8 cellular contexts compared by ENCODE assay signal in the genomic region with DNA sequence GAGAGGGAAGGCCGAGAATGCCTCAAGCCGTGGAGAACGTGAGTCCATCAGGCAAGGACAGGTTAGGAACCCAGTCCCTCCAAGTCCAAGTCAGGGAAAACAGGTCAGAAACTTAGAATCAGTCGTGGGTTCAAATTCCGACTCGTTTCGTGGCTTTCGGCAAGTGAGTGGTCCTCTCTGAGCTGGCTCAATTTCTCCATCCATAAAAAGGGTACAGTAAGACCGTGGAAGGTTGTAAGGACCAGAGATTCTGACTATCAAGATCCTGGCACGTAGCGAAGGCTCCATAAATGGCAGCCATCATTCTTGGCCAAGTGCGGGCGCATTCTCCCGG. TPM values are rescaled to one million over a fixed set of nuclear protein-coding genes. Genes with fewer than 3 reads are reported as not detected.
DNase-seq lines count a peak whose midpoint lies in the region; ATAC-seq and TF ChIP-seq lines count a peak whose summit lies in the region.

No MANE protein-coding gene starts in this region.

- TF ChIP-seq CTCF in GM12875 (IDR thresholded peaks at IDR 0.05; ENCODE audit: borderline replicate concordance, insufficient read depth, low read depth, low read length): no peak
- no peak for TF ChIP-seq CTCF in fibroblast of pulmonary artery (IDR thresholded peaks at IDR 0.05; ENCODE audit: low read length, missing control alignments)
- no peak for TF ChIP-seq CTCF in sigmoid colon (IDR thresholded peaks at IDR 0.05)

- intact Hi-C loops in sigmoid colon (cut with DNase I): no loop called here

- no peaks in the 10 kb centered on the region for H3K9me3 ChIP-seq in sigmoid colon

- ATAC-seq in T-cell (replicated peaks in 1 of 4): no peak
- ATAC-seq in HG02678 (IDR thresholded peaks at IDR 0.05; ENCODE audit: unreplicated experiment): no peak
- ATAC-seq in GM19467 (IDR thresholded peaks at IDR 0.05; ENCODE audit: unreplicated experiment): no peak

- H3K27me3 Mint-ChIP-seq in T-cell: peaks cover 22 to 41% of the 10 kb centered on the region in 2 donors

- peaks cover 0 to 15% (median 13%) of the 10 kb centered on the region in 3 donors for H3K4me1 Mint-ChIP-seq in T-cell

- H3K27me3 ChIP-seq in sigmoid colon: peaks cover 0 to 11% (median 0%) of the 10 kb centered on the region in 3 donors

- DNase-seq in T-cell: no peak
- no peak for DNase-seq in fibroblast of pulmonary artery (ENCODE audit: low read depth)
- no peak for DNase-seq in sigmoid colon
- DNase-seq in NCI-H226: no peak
- DNase-seq in NCI-H345 treated with DMSO at 0.1 percent for 48 hours (lab: John Stamatoyannopoulos, UW; ENCODE audit: unreplicated experiment): no peak

- no peak for TF ChIP-seq EP300 in sigmoid colon (IDR thresholded peaks at IDR 0.05)

- no peak overlapping the region for H3K27ac Mint-ChIP-seq in T-cell

- H3K36me3 Mint-ChIP-seq in T-cell: no peaks in the 10 kb centered on the region

- 36 to 41% methylated on average over 14 of the region's 14 CpGs for WGBS in sigmoid colon, 2 donors

- H3K27ac ChIP-seq in sigmoid colon: no peak overlapping the region

- CTCF ChIA-PET in T-cell (lab: Charles Lee): interaction anchor here in 1 of 2 donors (0.6 kb wide), 1 partner anchor 1187 kb away, joined by 3 read pairs; no protein-coding TSS in a partner anchor

- POLR2A ChIA-PET in T-cell (lab: Charles Lee): no interaction called here

- no peaks in the 10 kb centered on the region for H3K36me3 ChIP-seq in sigmoid colon

- no peaks in the 10 kb centered on the region for H3K9me3 Mint-ChIP-seq in T-cell

- H3K4me3 Mint-ChIP-seq in T-cell: peak overlapping the region; percentile 63 to 68 (median 65)

- H3K4me1 ChIP-seq in sigmoid colon: peaks cover 0 to 26% (median 15%) of the 10 kb centered on the region in 4 donors

- TF ChIP-seq POLR2A in sigmoid colon (IDR thresholded peaks at IDR 0.05): no peak

- H3K4me3 ChIP-seq in GM12875 (ENCODE audit: low read depth, low read length) (peak overlapping the region; percentile 48), fibroblast of pulmonary artery (replicated peaks; ENCODE audit: low read depth, low read length) (peak overlapping the region; percentile 58), sigmoid colon (peak overlapping the region; percentile 43 to 67 (median 61))

RNA-seq across cellular contexts. Expression of gene MED12L, which starts 0.6 kb away (rescaled TPM):
- total RNA-seq in T-cell: 1 to 10 TPM in 2 of 5 donors, under 1 TPM in 3; 0.55 to 2.1 (median 0.66) TPM
- total RNA-seq in sigmoid colon: under 1 TPM; 0.16 to 0.71 (median 0.48) TPM
- polyA plus RNA-seq in sigmoid colon: under 1 TPM in 1 of 3 donors, not detected in 2; 0.19 TPM
